ENCODE assay signal across 11 cellular contexts in the genomic region with DNA sequence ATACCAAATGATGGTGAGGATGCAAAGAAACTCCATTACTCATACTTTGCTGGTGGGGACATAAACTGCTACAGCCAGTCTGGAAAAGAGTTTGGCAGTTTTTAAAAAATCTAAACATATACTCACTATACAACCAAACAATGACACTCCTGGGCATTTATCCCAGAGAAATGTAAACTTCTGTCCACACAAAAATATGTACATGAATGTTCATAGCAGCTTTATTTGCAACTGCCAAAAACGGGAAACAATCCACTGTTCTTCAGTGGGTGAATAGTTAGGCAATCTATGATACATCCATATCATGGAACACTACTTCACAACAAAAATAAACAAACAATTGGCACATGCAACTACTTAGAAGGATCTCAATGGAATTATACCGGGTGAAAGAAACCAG.
"Had no signal": no experiment of that assay in that cellular context is flagged by ENCODE, and none has a peak within 500 bp of the region (broad histone marks: within the 10 kb centered on the region; RNA-seq: fewer than 3 reads in every experiment).

No MANE protein-coding gene starts in this region.

- H3K4me3 Mint-ChIP-seq: GM23338, H9, HFFc6 had no signal

- H3K4me3 ChIP-seq: GM23248, GM23338, HAP-1 had no signal

- DNase-seq: GM23248, GOT3, H7, H9, HCEC 1CT, HFFc6 had no signal

- H3K27ac ChIP-seq: GM23248 had no signal

- H3K9me3 ChIP-seq: HAP-1 had no signal

- H3K9ac ChIP-seq: GM23248 had no signal

- H3K27ac Mint-ChIP-seq: GM23338, H9, HFFc6 had no signal

- ATAC-seq: GM23338, HCT116 had no signal

- H3K36me3 ChIP-seq: HAP-1 had no signal

- FAIRE-seq: H1, H54 had no signal

- H3K4me2 ChIP-seq: GM23338 had no signal

- H3K4me1 ChIP-seq: HAP-1 had no signal

- H2AFZ ChIP-seq: GM23248, GM23338 had no signal

- H3K4me1 Mint-ChIP-seq: GM23338, H9 had no signal
